1 cellular context compared by ENCODE assay signal in genomic region chr2:64653174-64654062, GRCh38.
TF ChIP-seq lines count a peak whose summit lies in the region.

Gene SERTAD2, minus strand, starts transcription at chr2:64653913. Its CDS starts 17,042 bp downstream, at chr2:64636871.

TF ChIP-seq in K562, 482 proteins besides CTCF, POLR2A, EP300 and RAD21 (continued from another document):
- TF ChIP-seq UBTF (IDR thresholded peaks at IDR 0.05; ENCODE audit: borderline replicate concordance in 1 of 2, low read depth in 2 of 2, low read length in 2 of 2) (peak in 1 of 2 experiments; percentile 92; a peak in 3 of 4 replicates), SMAD1 (IDR thresholded peaks at IDR 0.05; ENCODE audit: low read depth, low read length, partially characterized antibody) (peak; percentile 64), ZNF512 (tag; IDR thresholded peaks at IDR 0.05) (no peak), ZNF766 (CRISPR knock-in tag; conservative IDR thresholded peaks at IDR 0.05) (0 out of 2 replicates have a peak, but pooled peaks have one; percentile 36), SIN3A (IDR thresholded peaks at IDR 0.05; ENCODE audit: borderline replicate concordance in 2 of 2, control insufficient read depth in 1 of 2, low read depth in 2 of 2, low read length in 2 of 2) (peak in 1 of 2 experiments; percentile 81; a peak in 1 of 4 replicates), HNRNPLL (IDR thresholded peaks at IDR 0.05; ENCODE audit: low read depth, low read length, poor library complexity, severe bottlenecking) (peak; percentile 43)
